Comparison of ENCODE assay signal across 31 cellular contexts in the genomic region with DNA sequence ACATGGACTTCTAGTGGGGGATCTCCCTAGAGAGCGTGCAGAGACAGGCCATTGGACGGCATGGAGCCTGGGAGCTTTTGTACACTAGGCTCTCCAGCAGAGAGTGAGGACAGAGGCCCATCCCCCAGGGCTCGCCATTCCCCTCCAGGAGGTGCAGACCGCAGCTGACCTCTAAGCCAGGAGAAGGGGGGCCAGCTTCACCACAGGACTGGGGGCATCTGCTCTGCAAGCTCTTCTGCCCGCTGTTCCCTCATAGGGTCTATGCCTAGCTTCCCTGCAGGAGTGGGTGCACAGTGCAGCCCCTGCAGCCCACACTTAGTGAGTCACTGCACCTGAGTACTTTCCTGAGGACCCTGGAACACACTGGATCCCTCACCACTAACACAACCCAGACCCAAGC.
"Had no signal": no experiment of that assay in that cellular context is flagged by ENCODE, and none has a peak within 500 bp of the region (broad histone marks: within the 10 kb centered on the region; RNA-seq: fewer than 3 reads in every experiment).

No MANE protein-coding gene starts in this region.

- H3K36me3 ChIP-seq: brain microvascular endothelial cell had no signal

- H3K27me3 ChIP-seq: brain microvascular endothelial cell had no signal

- H3K4me1 Mint-ChIP-seq: activated CD4-positive, alpha-beta T cell treated with anti-CD3 and anti-CD28 coated beads, Interleukin-2, amount 10 ng/mL, durations not matched to agents 24 days and 14 days; activated naive CD8-positive, alpha-beta T cell treated with anti-CD3 and anti-CD28 coated beads for 36 hours; activated T-helper 17 cell treated with anti-CD3 and anti-CD28 coated beads, Interleukin-2, amount 50 U/mL, for 72 hours had no signal

- H3K27ac ChIP-seq: brain microvascular endothelial cell, PC-9, RWPE1 had no signal

- H3K9me3 Mint-ChIP-seq: activated CD4-positive, alpha-beta T cell treated with anti-CD3 and anti-CD28 coated beads, Interleukin-2, amount 10 ng/mL, durations not matched to agents 24 days and 14 days; activated T-cell treated with anti-CD3 and anti-CD28 coated beads, Interleukin-2, amount 50 U/mL, for 72 hours had no signal

- H3K27ac Mint-ChIP-seq: activated CD4-positive, alpha-beta T cell treated with anti-CD3 and anti-CD28 coated beads, Interleukin-2, amount 10 ng/mL, durations not matched to agents 24 days and 14 days; activated CD8-positive, alpha-beta T cell treated with anti-CD3 and anti-CD28 coated beads for 36 hours; activated naive CD8-positive, alpha-beta T cell treated with anti-CD3 and anti-CD28 coated beads for 36 hours; activated T-cell treated with anti-CD3 and anti-CD28 coated beads, Interleukin-2, amount 50 U/mL, for 72 hours; activated T-helper 17 cell treated with anti-CD3 and anti-CD28 coated beads, Interleukin-2, amount 50 U/mL, for 72 hours had no signal

- H3K4me3 Mint-ChIP-seq: activated CD4-positive, alpha-beta T cell treated with anti-CD3 and anti-CD28 coated beads, Interleukin-2, amount 10 ng/mL, durations not matched to agents 24 days and 14 days; activated CD8-positive, alpha-beta T cell treated with anti-CD3 and anti-CD28 coated beads for 36 hours; activated naive CD8-positive, alpha-beta T cell treated with anti-CD3 and anti-CD28 coated beads for 36 hours; activated T-cell treated with anti-CD3 and anti-CD28 coated beads, Interleukin-2, amount 50 U/mL, for 72 hours; activated T-helper 17 cell treated with anti-CD3 and anti-CD28 coated beads, Interleukin-2, amount 50 U/mL, for 72 hours had no signal

- DNase-seq: activated CD4-positive, alpha-beta T cell treated with anti-CD3 and anti-CD28 coated beads, Interleukin-2, amount 10 ng/mL, durations not matched to agents 24 days and 14 days; activated CD4-positive, alpha-beta T cell treated with anti-CD3 and anti-CD28 coated beads, Interleukin-2, amount 50 U/mL, for 4 hours; activated CD8-positive, alpha-beta T cell treated with anti-CD3 and anti-CD28 coated beads for 36 hours; activated effector memory CD4-positive, alpha-beta T cell treated with anti-CD3 and anti-CD28 coated beads, Interleukin-2, amount 50 U/mL, for 16 hours; activated naive CD4-positive, alpha-beta T cell; activated naive CD4-positive, alpha-beta T cell treated with anti-CD3 and anti-CD28 coated beads, Interleukin-2, amount 50 U/mL, for 16 hours; activated naive CD8-positive, alpha-beta T cell treated with anti-CD3 and anti-CD28 coated beads for 36 hours; activated T-cell treated with anti-CD3 and anti-CD28 coated beads, Interleukin-2, amount 50 U/mL, for 1 hour; activated T-cell treated with anti-CD3 and anti-CD28 coated beads, Interleukin-2, amount 50 U/mL, for 72 hours; amniotic stem cell; aorta; brain microvascular endothelial cell; IMR-90; NCI-H1092 treated with DMSO at 0.1 percent for 48 hours; NCI-H1417; NCI-H187 treated with DMSO at 0.1 percent for 48 hours; NCI-H2081; NCI-H2171 treated with DMSO at 0.1 percent for 48 hours; NCI-H2227 treated with DMSO at 0.1 percent for 48 hours; NCI-H446; NCI-H510A treated with DMSO at 0.1 percent for 48 hours; NCI-H526 treated with DMSO at 0.1 percent for 48 hours; PC-9; SIG-M5; SW 1271; T-helper 1 cell; T-helper 2 cell; T-helper 9 cell had no signal

- H3K36me3 Mint-ChIP-seq: activated naive CD8-positive, alpha-beta T cell treated with anti-CD3 and anti-CD28 coated beads for 36 hours had no signal

- H3K4me3 ChIP-seq: K562, PC-9 had no signal
